In the genomic region with DNA sequence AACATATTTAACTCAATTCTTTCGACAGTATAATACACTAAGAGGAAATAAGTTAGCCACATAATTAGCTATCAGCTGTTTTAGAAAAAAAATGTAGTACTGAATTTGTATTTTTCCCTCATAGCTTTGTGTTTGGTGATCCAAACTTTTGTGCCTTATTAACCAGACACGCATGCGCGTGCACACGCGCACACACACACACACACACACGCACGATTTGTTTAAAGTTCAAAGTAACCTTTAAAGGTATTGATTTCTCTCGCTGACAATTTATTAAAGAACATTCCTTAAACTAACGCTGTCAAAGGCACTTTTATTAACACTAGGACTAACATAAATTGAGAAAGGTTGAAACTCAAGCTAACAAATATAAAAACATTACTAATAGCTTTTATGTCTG, we compare ENCODE assay signal across 28 cellular contexts.
"Had no signal": no experiment of that assay in that cellular context is flagged by ENCODE, and none has a peak within 500 bp of the region (broad histone marks: within the 10 kb centered on the region; RNA-seq: fewer than 3 reads in every experiment).

No MANE protein-coding gene starts in this region.

- ATAC-seq: natural killer cell; psoas muscle; right cardiac atrium; sciatic nerve; stimulated activated memory B cell treated with anti-CD40 and anti-IgM and Interleukin-4, amounts not matched to agents 10 μg/mL and 1 μg/mL and 100 μg/mL, for 72 hours; stimulated activated naive CD8-positive, alpha-beta T cell treated with anti-CD3 and anti-CD28 coated beads, Interleukin-15, amount 100 ng/mL, for 72 hours; stimulated activated naive CD8-positive, alpha-beta T cell treated with anti-CD3 and anti-CD28 coated beads, Interleukin-15, Interleukin-2, amounts not matched to agents 100 U/mL and 50 U/mL, for 24 hours; upper lobe of right lung had no signal

- H3K27me3 ChIP-seq: neural progenitor cell, ovary, spleen, suprapubic skin, testis, tibial artery, transverse colon, upper lobe of right lung, uterus had no signal

- H3K36me3 ChIP-seq: neural progenitor cell, ovary, spleen, suprapubic skin, tibial artery, transverse colon, upper lobe of right lung, uterus had no signal

- DNase-seq: natural killer cell; occipital lobe; ovary; posterior cingulate gyrus; psoas muscle; right cardiac atrium; spleen; stimulated activated CD4-positive, alpha-beta T cell treated with anti-CD3 and anti-CD28 coated beads, Interleukin-12 subunit alpha, Interleukin-12 subunit beta, amount 100 ng/mL, for 4 hours; stimulated activated CD4-positive, alpha-beta T cell treated with anti-CD3 and anti-CD28 coated beads, Interleukin-1b, Interleukin-23, amount 100 ng/mL, for 48 hours; stimulated activated CD4-positive, alpha-beta T cell treated with anti-CD3 and anti-CD28 coated beads, Interleukin-4, amount 100 ng/mL, for 1 hour; stimulated activated CD4-positive, alpha-beta T cell treated with anti-CD3 and anti-CD28 coated beads, Interleukin-4, amount 100 ng/mL, for 4 hours; stimulated activated CD8-positive, alpha-beta memory T cell treated with anti-CD3 and anti-CD28 coated beads, Interleukin-4, amount 100 ng/mL, for 48 hours; stimulated activated naive CD4-positive, alpha-beta T cell; stimulated activated naive CD8-positive, alpha-beta T cell treated with anti-CD3 and anti-CD28 coated beads, Interleukin-15, amount 100 ng/mL, for 72 hours; stimulated activated naive CD8-positive, alpha-beta T cell treated with anti-CD3 and anti-CD28 coated beads, Interleukin-15, Interleukin-2, amounts not matched to agents 100 U/mL and 50 U/mL, for 24 hours; substantia nigra; testis; tibial artery; transverse colon; upper lobe of right lung; uterus had no signal

- H3K4me1 ChIP-seq: neural progenitor cell, parathyroid adenoma, psoas muscle, spleen, suprapubic skin, testis, tibial artery, transverse colon, upper lobe of right lung, uterus had no signal

- H3K9ac ChIP-seq: neural progenitor cell, parathyroid adenoma had no signal

- H3K27ac ChIP-seq: neural progenitor cell, ovary, parathyroid adenoma, psoas muscle, skin epidermis, spleen, suprapubic skin, testis, tibial artery, transverse colon, upper lobe of right lung, uterus had no signal

- H3K4me3 ChIP-seq: neural progenitor cell, ovary, psoas muscle, skin epidermis, smooth muscle cell, spleen, suprapubic skin, testis, tibial artery, transverse colon, upper lobe of right lung, uterus had no signal

- H3K9me3 ChIP-seq: ovary, psoas muscle, suprapubic skin, testis, tibial artery, transverse colon, upper lobe of right lung, uterus had no signal
